Comparison of ENCODE assay signal across 37 cellular contexts in genomic region chr14:78698991-78699390, GRCh38.
"Had no signal": no experiment of that assay in that cellular context is flagged by ENCODE, and none has a peak within 500 bp of the region (broad histone marks: within the 10 kb centered on the region; RNA-seq: fewer than 3 reads in every experiment).

No MANE protein-coding gene starts in this region.

- H3K4me1 ChIP-seq: adrenal gland, ascending aorta, body of pancreas, breast epithelium had no signal

- H3K4me3 Mint-ChIP-seq: activated naive CD4-positive, alpha-beta T cell treated with anti-CD3 and anti-CD28 coated beads for 36 hours; activated naive CD4-positive, alpha-beta T cell treated with anti-CD3 and anti-CD28 coated beads, Interleukin-2, amount 10 ng/mL, durations not matched to agents 7 days and 5 days; activated naive CD4-positive, alpha-beta T cell treated with anti-CD3 and anti-CD28 coated beads, Interleukin-2, amount 50 U/mL, for 24 hours; activated naive CD8-positive, alpha-beta T cell; activated naive CD8-positive, alpha-beta T cell treated with anti-CD3 and anti-CD28 coated beads for 36 hours; activated naive CD8-positive, alpha-beta T cell treated with anti-CD3 and anti-CD28 coated beads, Interleukin-2, amount 10 ng/mL, durations not matched to agents 7 days and 5 days; activated naive CD8-positive, alpha-beta T cell treated with anti-CD3 and anti-CD28 coated beads, Interleukin-2, amount 50 U/mL, for 24 hours; activated T-cell treated with anti-CD3 and anti-CD28 coated beads, Interleukin-2, amount 50 U/mL, for 24 hours; activated T-cell treated with anti-CD3 and anti-CD28 coated beads, Interleukin-2, amount 50 U/mL, for 4 hours; activated T-cell treated with anti-CD3 and anti-CD28 coated beads, Interleukin-2, amount 50 U/mL, for 72 hours; activated T-helper 1 cell treated with anti-CD3 and anti-CD28 coated beads, Interleukin-12 subunit alpha, Interleukin-12 subunit beta, Interleukin-2, Interleukin-4 antibody, amounts not matched to agents 30 ng/mL and 10 ng/mL and 1 ng/mL, durations not matched to agents 14 hours and 24 hours and 36 hours; activated T-helper 17 cell treated with anti-CD3 and anti-CD28 coated beads, Interleukin-2, amount 50 U/mL, for 72 hours; brain; central memory CD8-positive, alpha-beta T cell had no signal

- H3K27ac ChIP-seq: adrenal gland, ascending aorta, body of pancreas, brain microvascular endothelial cell, breast epithelium, cardiac muscle cell had no signal

- H3K27me3 ChIP-seq: adrenal gland, ascending aorta, body of pancreas, brain microvascular endothelial cell, breast epithelium had no signal

- H3K27ac Mint-ChIP-seq: activated naive CD4-positive, alpha-beta T cell treated with anti-CD3 and anti-CD28 coated beads for 36 hours; activated naive CD4-positive, alpha-beta T cell treated with anti-CD3 and anti-CD28 coated beads, Interleukin-2, amount 10 ng/mL, durations not matched to agents 7 days and 5 days; activated naive CD4-positive, alpha-beta T cell treated with anti-CD3 and anti-CD28 coated beads, Interleukin-2, amount 50 U/mL, for 24 hours; activated naive CD4-positive, alpha-beta T cell treated with anti-CD3 and anti-CD28 coated beads, Interleukin-2, amount 50 U/mL, for 72 hours; activated naive CD8-positive, alpha-beta T cell; activated naive CD8-positive, alpha-beta T cell treated with anti-CD3 and anti-CD28 coated beads for 36 hours; activated naive CD8-positive, alpha-beta T cell treated with anti-CD3 and anti-CD28 coated beads, Interleukin-2, amount 10 ng/mL, durations not matched to agents 7 days and 5 days; activated naive CD8-positive, alpha-beta T cell treated with anti-CD3 and anti-CD28 coated beads, Interleukin-2, amount 50 U/mL, for 24 hours; activated T-cell treated with anti-CD3 and anti-CD28 coated beads, Interleukin-2, amount 50 U/mL, for 24 hours; activated T-cell treated with anti-CD3 and anti-CD28 coated beads, Interleukin-2, amount 50 U/mL, for 72 hours; activated T-helper 1 cell treated with anti-CD3 and anti-CD28 coated beads, Interleukin-12 subunit alpha, Interleukin-12 subunit beta, Interleukin-2, Interleukin-4 antibody, amounts not matched to agents 30 ng/mL and 10 ng/mL and 1 ng/mL, durations not matched to agents 14 hours and 24 hours and 36 hours; activated T-helper 17 cell treated with anti-CD3 and anti-CD28 coated beads, Interleukin-2, amount 50 U/mL, for 72 hours; activated T-helper 2 cell treated with anti-CD3 and anti-CD28 coated beads, Interferon-gamma antibody, Interleukin-2, Interleukin-4, amounts not matched to agents 10 μg/mL and 5 μg/mL and 100 μg/mL, durations not matched to agents 14 hours and 24 hours and 36 hours; brain had no signal

- DNase-seq: activated effector memory CD4-positive, alpha-beta T cell treated with anti-CD3 and anti-CD28 coated beads, Interleukin-2, amount 50 U/mL, for 16 hours; activated effector memory CD4-positive, alpha-beta T cell treated with Interleukin-2 at 50 U/mL for 16 hours; activated gamma-delta T cell; activated gamma-delta T cell treated with Interleukin-2 at 50 U/mL for 16 hours; activated naive CD4-positive, alpha-beta T cell; activated naive CD4-positive, alpha-beta T cell treated with anti-CD3 and anti-CD28 coated beads for 36 hours; activated naive CD4-positive, alpha-beta T cell treated with anti-CD3 and anti-CD28 coated beads, Interleukin-2, amount 10 ng/mL, durations not matched to agents 7 days and 5 days; activated naive CD4-positive, alpha-beta T cell treated with anti-CD3 and anti-CD28 coated beads, Interleukin-2, amount 50 U/mL, for 16 hours; activated naive CD4-positive, alpha-beta T cell treated with Interleukin-2 at 50 U/mL for 16 hours; activated naive CD8-positive, alpha-beta T cell treated with anti-CD3 and anti-CD28 coated beads for 36 hours; activated naive CD8-positive, alpha-beta T cell treated with anti-CD3 and anti-CD28 coated beads, Interleukin-2, amount 10 ng/mL, durations not matched to agents 7 days and 5 days; activated naive CD8-positive, alpha-beta T cell treated with anti-CD3 and anti-CD28 coated beads, Interleukin-2, amount 50 U/mL, for 24 hours; activated T-cell treated with anti-CD3 and anti-CD28 coated beads for 4 hours; activated T-cell treated with anti-CD3 and anti-CD28 coated beads, Interleukin-2, amount 50 U/mL, for 1 hour; activated T-cell treated with anti-CD3 and anti-CD28 coated beads, Interleukin-2, amount 50 U/mL, for 24 hours; activated T-cell treated with anti-CD3 and anti-CD28 coated beads, Interleukin-2, amount 50 U/mL, for 4 hours; activated T-cell treated with anti-CD3 and anti-CD28 coated beads, Interleukin-2, amount 50 U/mL, for 48 hours; activated T-cell treated with anti-CD3 and anti-CD28 coated beads, Interleukin-2, amount 50 U/mL, for 72 hours; adrenal gland; amniotic stem cell; amygdala; aorta; body of pancreas; brain microvascular endothelial cell; central memory CD4-positive, alpha-beta T cell; cerebellar nuclear complex had no signal

- ATAC-seq: activated naive CD4-positive, alpha-beta T cell treated with anti-CD3 and anti-CD28 coated beads, Interleukin-2, amount 50 U/mL, for 72 hours; activated naive CD8-positive, alpha-beta T cell treated with anti-CD3 and anti-CD28 coated beads, Interleukin-2, amount 50 U/mL, for 24 hours; activated T-cell treated with anti-CD3 and anti-CD28 coated beads, Interleukin-2, amount 50 U/mL, for 4 hours; activated T-cell treated with anti-CD3 and anti-CD28 coated beads, Interleukin-2, amount 50 U/mL, for 72 hours; activated T-helper 17 cell treated with anti-CD3 and anti-CD28 coated beads, Interleukin-2, amount 50 U/mL, for 72 hours; body of pancreas had no signal

- H3K27me3 Mint-ChIP-seq: activated naive CD4-positive, alpha-beta T cell treated with anti-CD3 and anti-CD28 coated beads, Interleukin-2, amount 10 ng/mL, durations not matched to agents 7 days and 5 days; activated naive CD8-positive, alpha-beta T cell treated with anti-CD3 and anti-CD28 coated beads, Interleukin-2, amount 10 ng/mL, durations not matched to agents 7 days and 5 days; activated naive CD8-positive, alpha-beta T cell treated with anti-CD3 and anti-CD28 coated beads, Interleukin-2, amount 50 U/mL, for 24 hours; activated T-cell treated with anti-CD3 and anti-CD28 coated beads, Interleukin-2, amount 50 U/mL, for 24 hours; brain; central memory CD8-positive, alpha-beta T cell had no signal

- H3K36me3 ChIP-seq: adrenal gland, ascending aorta, brain microvascular endothelial cell, breast epithelium, cardiac muscle cell had no signal

- H3K36me3 Mint-ChIP-seq: activated naive CD4-positive, alpha-beta T cell treated with anti-CD3 and anti-CD28 coated beads, Interleukin-2, amount 10 ng/mL, durations not matched to agents 7 days and 5 days; activated naive CD4-positive, alpha-beta T cell treated with anti-CD3 and anti-CD28 coated beads, Interleukin-2, amount 50 U/mL, for 24 hours; activated naive CD4-positive, alpha-beta T cell treated with anti-CD3 and anti-CD28 coated beads, Interleukin-2, amount 50 U/mL, for 72 hours; activated naive CD8-positive, alpha-beta T cell; activated naive CD8-positive, alpha-beta T cell treated with anti-CD3 and anti-CD28 coated beads for 36 hours; activated naive CD8-positive, alpha-beta T cell treated with anti-CD3 and anti-CD28 coated beads, Interleukin-2, amount 10 ng/mL, durations not matched to agents 7 days and 5 days; brain had no signal

- H3K9me3 ChIP-seq: adrenal gland, ascending aorta, body of pancreas, breast epithelium had no signal

- H3K4me3 ChIP-seq: adrenal gland, ascending aorta, body of pancreas, breast epithelium, cardiac muscle cell had no signal

- H3K9me3 Mint-ChIP-seq: activated naive CD4-positive, alpha-beta T cell treated with anti-CD3 and anti-CD28 coated beads for 36 hours; activated naive CD4-positive, alpha-beta T cell treated with anti-CD3 and anti-CD28 coated beads, Interleukin-2, amount 10 ng/mL, durations not matched to agents 7 days and 5 days; activated naive CD4-positive, alpha-beta T cell treated with anti-CD3 and anti-CD28 coated beads, Interleukin-2, amount 50 U/mL, for 72 hours; activated naive CD8-positive, alpha-beta T cell treated with anti-CD3 and anti-CD28 coated beads, Interleukin-2, amount 50 U/mL, for 24 hours; activated T-cell treated with anti-CD3 and anti-CD28 coated beads, Interleukin-2, amount 50 U/mL, for 24 hours; activated T-cell treated with anti-CD3 and anti-CD28 coated beads, Interleukin-2, amount 50 U/mL, for 4 hours; activated T-cell treated with anti-CD3 and anti-CD28 coated beads, Interleukin-2, amount 50 U/mL, for 72 hours; activated T-helper 1 cell treated with anti-CD3 and anti-CD28 coated beads, Interleukin-12 subunit alpha, Interleukin-12 subunit beta, Interleukin-2, Interleukin-4 antibody, amounts not matched to agents 30 ng/mL and 10 ng/mL and 1 ng/mL, durations not matched to agents 14 hours and 24 hours and 36 hours; activated T-helper 2 cell treated with anti-CD3 and anti-CD28 coated beads, Interferon-gamma antibody, Interleukin-2, Interleukin-4, amounts not matched to agents 10 μg/mL and 5 μg/mL and 100 μg/mL, durations not matched to agents 14 hours and 24 hours and 36 hours; brain; central memory CD8-positive, alpha-beta T cell had no signal

- H3K4me1 Mint-ChIP-seq: activated naive CD4-positive, alpha-beta T cell treated with anti-CD3 and anti-CD28 coated beads, Interleukin-2, amount 10 ng/mL, durations not matched to agents 7 days and 5 days; activated naive CD4-positive, alpha-beta T cell treated with anti-CD3 and anti-CD28 coated beads, Interleukin-2, amount 50 U/mL, for 24 hours; activated naive CD8-positive, alpha-beta T cell treated with anti-CD3 and anti-CD28 coated beads for 36 hours; activated naive CD8-positive, alpha-beta T cell treated with anti-CD3 and anti-CD28 coated beads, Interleukin-2, amount 10 ng/mL, durations not matched to agents 7 days and 5 days; activated naive CD8-positive, alpha-beta T cell treated with anti-CD3 and anti-CD28 coated beads, Interleukin-2, amount 50 U/mL, for 24 hours; activated T-helper 17 cell treated with anti-CD3 and anti-CD28 coated beads, Interleukin-2, amount 50 U/mL, for 72 hours; brain; central memory CD8-positive, alpha-beta T cell had no signal
